Comparison of ENCODE assay signal across 8 cellular contexts in genomic region chr16:56985288-56985961, GRCh38.
A peak's percentile ranks its signal among the peaks of the same experiment; 100 is the strongest.
DNase-seq lines count a peak whose midpoint lies in the region; ATAC-seq lines count a peak whose summit lies in the region.

No MANE protein-coding gene starts in this region.

- DNase-seq in activated CD8-positive, alpha-beta memory T cell treated with anti-CD3 and anti-CD28 coated beads, Interleukin-2, amount 50 U/mL, for 4 hours: peak; percentile 32
- no peak for DNase-seq in activated CD8-positive, alpha-beta memory T cell treated with anti-CD3 and anti-CD28 coated beads, Interleukin-2, amount 50 U/mL, for 48 hours
- DNase-seq in T1000 (lab: John Stamatoyannopoulos, UW) (peak; percentile 35), fibroblast of peridontal ligament (ENCODE audit: extremely low read depth) (peak; percentile 90), skeletal muscle cell (ENCODE audit: low read depth) (peak; percentile 78), COLO668 (lab: John Stamatoyannopoulos, UW; ENCODE audit: unreplicated experiment) (no peak), NCI-H748 treated with DMSO at 0.1 percent for 48 hours (lab: John Stamatoyannopoulos, UW) (no peak)

- no peak for ATAC-seq in GM21619 (IDR thresholded peaks at IDR 0.05; ENCODE audit: unreplicated experiment)

- H3K4me3 ChIP-seq in skeletal muscle cell (ENCODE audit: low read depth, low read length): no peak overlapping the region

Comparison
In these comparisons a context has a peak if more than half of its experiments do, and no peak if none do; other contexts are left out.
1. DNase-seq: peak in activated CD8-positive, alpha-beta memory T cell treated with anti-CD3 and anti-CD28 coated beads, Interleukin-2, amount 50 U/mL, for 4 hours (single experiment), T1000 (single experiment), fibroblast of peridontal ligament (single experiment) and skeletal muscle cell (single experiment); none in activated CD8-positive, alpha-beta memory T cell treated with anti-CD3 and anti-CD28 coated beads, Interleukin-2, amount 50 U/mL, for 48 hours (single experiment), COLO668 (single experiment) and NCI-H748 treated with DMSO at 0.1 percent for 48 hours (single experiment).